25 cellular contexts compared by ENCODE assay signal in the genomic region with DNA sequence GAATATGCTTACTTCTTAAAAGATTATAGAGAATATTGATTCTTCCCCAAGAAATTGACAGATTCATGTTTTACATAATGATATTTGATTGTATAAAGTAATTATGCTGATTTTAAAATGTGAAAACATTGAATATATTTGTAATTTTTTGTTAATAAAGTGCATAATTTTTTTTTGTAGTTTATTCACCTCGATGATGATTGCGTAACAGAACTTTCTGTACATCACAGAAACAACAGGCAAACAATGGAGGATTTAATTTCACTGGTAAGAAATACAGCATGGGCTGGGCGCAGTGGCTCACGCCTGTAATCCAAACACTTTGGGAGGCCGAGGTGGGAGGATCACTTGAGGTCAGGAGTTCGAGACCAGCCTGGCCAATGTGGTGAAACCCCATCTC.
DNase-seq lines count a peak whose midpoint lies in the region; ATAC-seq, FAIRE-seq and TF ChIP-seq lines count a peak whose summit lies in the region.
"Had no signal": no experiment of that assay in that cellular context is flagged by ENCODE, and none has a peak within 500 bp of the region (broad histone marks: within the 10 kb centered on the region; RNA-seq: fewer than 3 reads in every experiment).

No MANE protein-coding gene starts in this region.

- no peaks in the 10 kb centered on the region for H3K9me3 ChIP-seq in HepG2 (ENCODE audit: low read length)
- no peaks in the 10 kb centered on the region for H3K9me3 ChIP-seq in right lobe of liver
- H3K9me3 ChIP-seq in K562 (replicated peaks; ENCODE audit: control insufficient read depth, insufficient read depth, low read depth, low read length), result no peaks in the 10 kb centered on the region
- H3K9me3 ChIP-seq: BE2C, BLaER1 had no signal

- H2AFZ ChIP-seq in HepG2 (ENCODE audit: low read length) (no peak overlapping the region), K562 (ENCODE audit: low read depth, low read length) (no peak overlapping the region)

- H3K4me1 ChIP-seq in HepG2 (ENCODE audit: insufficient read depth, low read length) (peaks cover 13% of the 10 kb centered on the region), right lobe of liver (no peaks in the 10 kb centered on the region), K562 (replicated peaks in 1 of 2; ENCODE audit: control insufficient read depth in 2 of 2, insufficient read depth in 2 of 2, low read length in 2 of 2) (no peaks in the 10 kb centered on the region)
- H3K4me1 ChIP-seq: BE2C, BLaER1 had no signal

- intact Hi-C loops in HepG2 (cut with micrococcal nuclease; ENCODE audit: unreplicated experiment), result no loop called here
- intact Hi-C loops in right lobe of liver (cut with DNase I), result no loop called here
- intact Hi-C loops in K562 (cut with micrococcal nuclease), result no loop called here

- no peaks in the 10 kb centered on the region for H3K9me1 ChIP-seq in K562 (ENCODE audit: control insufficient read depth, insufficient read depth, low read length)

- TF ChIP-seq EP300 in HepG2 (IDR thresholded peaks at IDR 0.05; ENCODE audit: low read depth in 2 of 2, low read length in 2 of 2) (no peak), HepG2 (CRISPR knock-in tag; IDR thresholded peaks at IDR 0.05; ENCODE audit: borderline replicate concordance) (no peak), Ishikawa (IDR thresholded peaks at IDR 0.05; ENCODE audit: borderline replicate concordance) (no peak), K562 (IDR thresholded peaks at IDR 0.05; ENCODE audit: low read length) (no peak)

- H4K20me1 ChIP-seq in HepG2 (ENCODE audit: insufficient read depth, low read length) (no peaks in the 10 kb centered on the region; the same call in 1 of the 2 replicates), K562 (replicated peaks; ENCODE audit: control insufficient read depth, insufficient read depth, low read length) (no peaks in the 10 kb centered on the region)
- H4K20me1 ChIP-seq: BLaER1 had no signal

- WGBS in HepG2 (ENCODE audit: low lambda C conversion rate), result 98% methylated on average over 6 of the region's 6 CpGs
- WGBS in right lobe of liver (ENCODE audit: insufficient coverage, low coverage, low lambda C conversion rate, missing lambda C conversion rate), result 98% methylated on average over 6 of the region's 6 CpGs
- WGBS in K562 (ENCODE audit: insufficient coverage, low coverage, missing lambda C conversion rate), result 100% methylated on average over 4 of the region's 6 CpGs

- no peak for TF ChIP-seq POLR2A in HepG2 (IDR thresholded peaks at IDR 0.05; ENCODE audit: insufficient read depth in 1 of 2, low read depth in 2 of 2, low read length in 2 of 2)
- no peak for TF ChIP-seq POLR2A in right lobe of liver (IDR thresholded peaks at IDR 0.05)
- no peak for TF ChIP-seq POLR2A in K562 (conservative IDR thresholded peaks at IDR 0.05)

- H3K27ac ChIP-seq in HepG2 (ENCODE audit: extremely low read length, insufficient read depth, low read length) (no peak overlapping the region), right lobe of liver (no peak overlapping the region), K562 (ENCODE audit: extremely low read depth, low read depth, low read length) (no peak overlapping the region)
- H3K27ac ChIP-seq: 22Rv1, BLaER1 had no signal

- no peak overlapping the region for H3K4me3 ChIP-seq in HepG2 (replicated peaks in 1 of 3; ENCODE audit: insufficient read depth in 1 of 3, low read depth in 2 of 3, low read length in 3 of 3)
- H3K4me3 ChIP-seq in right lobe of liver, result no peak overlapping the region
- no peak overlapping the region for H3K4me3 ChIP-seq in K562
- H3K4me3 ChIP-seq: BLaER1, GM12878 had no signal

- H3K27me3 ChIP-seq in HepG2 (ENCODE audit: control insufficient read depth in 1 of 2, insufficient read depth in 2 of 2, low read length in 2 of 2), result no peaks in the 10 kb centered on the region
- H3K27me3 ChIP-seq in right lobe of liver, result no peaks in the 10 kb centered on the region
- no peaks in the 10 kb centered on the region for H3K27me3 ChIP-seq in K562 (ENCODE audit: control insufficient read depth in 2 of 2, insufficient read depth in 2 of 2, low read length in 2 of 2)
- H3K27me3 ChIP-seq: BE2C, BLaER1 had no signal

- FAIRE-seq in HepG2 (lab: Jason Lieb, UNC) (no peak), K562 (lab: Jason Lieb, UNC) (no peak)
- FAIRE-seq: GM12878, GM12892 had no signal

- H3K4me2 ChIP-seq in HepG2 (ENCODE audit: low read depth, low read length), result no peak overlapping the region
- H3K4me2 ChIP-seq in K562 (ENCODE audit: insufficient read depth, low read length), result no peak overlapping the region
- H3K4me2 ChIP-seq: BLaER1 had no signal

- in situ Hi-C loops in HepG2 (cut with HindIII; ENCODE audit: extremely low pct_ligation_motif_present, low pct_unique_long_range_greater_than_20kb) (no loop called here), K562 (cut with MboI) (no loop called here)

- no peak for DNase-seq in HepG2 (ENCODE audit: low spot score)
- no peak for DNase-seq in right lobe of liver
- DNase-seq in K562 (ENCODE audit: extremely low read depth in 1 of 4, low spot score in 3 of 4), result no peak
- DNase-seq in activated naive CD4-positive, alpha-beta T cell (lab: John Stamatoyannopoulos, UW), result no peak
- no peak for DNase-seq in NCI-H1105 treated with DMSO at 0.1 percent for 48 hours (lab: John Stamatoyannopoulos, UW)
- DNase-seq: ACHN; BE2C; C1 segment of cervical spinal cord; CD4-positive, alpha-beta memory T cell; CD4-positive, CD25-positive, alpha-beta regulatory T cell; CD8-positive, alpha-beta memory T cell; COR-L47; DMS 273 treated with DMSO at 0.1 percent for 48 hours; DMS153; DMS53; DMS79; DND-41; EL; GDM1 had no signal

- POLR2A ChIA-PET in HepG2 (lab: Yijun Ruan, JAX), result no interaction called here
- POLR2A ChIA-PET in K562 (lab: Yijun Ruan, JAX), result no interaction called here

- TF ChIP-seq CTCF in HepG2 (CRISPR knock-in tag; IDR thresholded peaks at IDR 0.05) (no peak), right lobe of liver (IDR thresholded peaks at IDR 0.05) (no peak), K562 (IDR thresholded peaks at IDR 0.05 in 2 of 3, conservative IDR thresholded peaks at IDR 0.05 in 1 of 3; ENCODE audit: insufficient read depth in 2 of 3, low read depth in 1 of 3, low read length in 3 of 3) (no peak)

- TF ChIP-seq RAD21 in HepG2 (CRISPR knock-in tag; IDR thresholded peaks at IDR 0.05) (no peak), Ishikawa (IDR thresholded peaks at IDR 0.05; ENCODE audit: low read depth) (no peak), K562 (CRISPR knock-in tag; conservative IDR thresholded peaks at IDR 0.05 in 1 of 2, IDR thresholded peaks at IDR 0.05 in 1 of 2) (no peak)

- BruUV-seq in HepG2 (replicated peaks; lab: Mats Ljungman, UMichigan) (no TSS peak), K562 (replicated peaks; lab: Mats Ljungman, UMichigan) (no TSS peak)

- CTCF ChIA-PET in HepG2 (lab: Yijun Ruan, JAX; ENCODE audit: low intra/inter-chr PET ratio, low total read pairs) (no interaction called here), K562 (lab: Yijun Ruan, JAX; ENCODE audit: low intra/inter-chr PET ratio) (no interaction called here)

- H3K79me2 ChIP-seq in HepG2 (ENCODE audit: insufficient read depth, low read length) (no peaks in the 10 kb centered on the region), K562 (ENCODE audit: control insufficient read depth, insufficient read depth, low read length) (no peaks in the 10 kb centered on the region)

- H3K9ac ChIP-seq in HepG2 (ENCODE audit: insufficient read depth, low read depth, low read length) (no peak overlapping the region), K562 (ENCODE audit: insufficient read depth in 1 of 2, low read depth in 2 of 2, low read length in 2 of 2) (no peak overlapping the region)
- H3K9ac ChIP-seq: BLaER1 had no signal

- ATAC-seq in HepG2 (no peak), right lobe of liver (no peak), K562 (no peak), HG03439 (IDR thresholded peaks at IDR 0.05; ENCODE audit: unreplicated experiment) (no peak)
- ATAC-seq: GM12878 had no signal

- H3K36me3 ChIP-seq in HepG2 (replicated peaks in 1 of 2; ENCODE audit: control insufficient read depth in 1 of 2, insufficient read depth in 2 of 2, low read length in 2 of 2) (peaks cover 2 to 33% of the 10 kb centered on the region in 2 experiments), right lobe of liver (no peaks in the 10 kb centered on the region), K562 (ENCODE audit: control insufficient read depth, insufficient read depth, low read length) (peaks cover 56% of the 10 kb centered on the region; the same call in 2 of the 3 replicates)

TF ChIP-seq in HepG2, 621 proteins besides CTCF, POLR2A, EP300 and RAD21:
- TF ChIP-seq ZNF839 (CRISPR knock-in tag; IDR thresholded peaks at IDR 0.05; ENCODE audit: borderline replicate concordance), result no peak
- TF ChIP-seq CEBPB (IDR thresholded peaks at IDR 0.05; ENCODE audit: borderline replicate concordance, low read depth, low read length), result peak; percentile 75; the same call in 1 of the 2 replicates
- TF ChIP-seq ZNF24 (IDR thresholded peaks at IDR 0.05), result no peak
- TF ChIP-seq CBX5 (CRISPR knock-in tag; IDR thresholded peaks at IDR 0.05; ENCODE audit: borderline replicate concordance), result no peak
- TF ChIP-seq JUND (CRISPR knock-in tag; IDR thresholded peaks at IDR 0.05), result no peak
- TF ChIP-seq ISL2 (CRISPR knock-in tag; IDR thresholded peaks at IDR 0.05), result no peak

TF ChIP-seq in Ishikawa, 13 proteins besides CTCF, POLR2A, EP300 and RAD21:
- TF ChIP-seq CEBPB (IDR thresholded peaks at IDR 0.05), result peak; percentile 60
- no peak for TF ChIP-seq CREB1 (IDR thresholded peaks at IDR 0.05; ENCODE audit: low read depth)
TF ChIP-seq in Ishikawa: peak in this region for 1.

TF ChIP-seq in K562, 482 proteins besides CTCF, POLR2A, EP300 and RAD21:
- peak; percentile 81 for TF ChIP-seq CEBPB (tag; IDR thresholded peaks at IDR 0.05)
- no peak for TF ChIP-seq CEBPG (CRISPR knock-in tag; IDR thresholded peaks at IDR 0.05)
- TF ChIP-seq CEBPG (tag; conservative IDR thresholded peaks at IDR 0.05 in 1 of 2, IDR thresholded peaks at IDR 0.05 in 1 of 2), result peak in 1 of 2 experiments; percentile 92; a peak in 2 of 4 replicates
- TF ChIP-seq CREB5 (CRISPR knock-in tag; IDR thresholded peaks at IDR 0.05), result no peak

Comparison
In these comparisons a context has a peak if more than half of its experiments do, and no peak if none do; other contexts are left out.
1. Of the 241 proteins assayed by ChIP-seq in both HepG2 and K562: peak only in HepG2: none; only in K562: none; in both: CEBPB; in neither: 239; mixed calls (peak in some experiments, not most) for 1.